ENCODE assay signal across 16 cellular contexts in the genomic region with DNA sequence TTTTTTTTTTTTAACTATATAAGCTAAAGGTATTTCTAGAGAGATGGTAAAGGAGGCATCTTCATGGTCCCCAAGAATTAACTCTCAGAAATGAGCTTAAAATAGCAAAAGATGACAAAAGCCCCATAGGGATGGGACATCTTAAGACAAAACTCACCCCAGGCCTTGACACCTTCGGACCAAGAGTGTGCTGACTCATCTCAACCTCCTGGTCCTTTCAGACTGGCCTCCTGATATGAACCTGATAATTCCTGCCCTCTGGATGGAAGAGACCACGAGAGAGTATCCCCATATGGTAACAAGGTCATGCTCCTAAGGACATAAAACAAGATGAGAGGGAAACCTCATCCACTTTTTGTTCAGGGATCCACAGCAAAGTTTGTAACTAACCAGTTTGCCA. TPM values are rescaled to one million over a fixed set of nuclear protein-coding genes. Genes with fewer than 3 reads are reported as not detected.
DNase-seq lines count a peak whose midpoint lies in the region; ATAC-seq, FAIRE-seq and TF ChIP-seq lines count a peak whose summit lies in the region.
"Had no signal": no experiment of that assay in that cellular context is flagged by ENCODE, and none has a peak within 500 bp of the region (broad histone marks: within the 10 kb centered on the region; RNA-seq: fewer than 3 reads in every experiment).

No MANE protein-coding gene starts in this region.

- no peak overlapping the region for H3K4me3 Mint-ChIP-seq in nephron progenitor cell
- H3K4me3 Mint-ChIP-seq: CD8-positive, alpha-beta T cell had no signal

- H4K20me1 ChIP-seq in K562 (replicated peaks; ENCODE audit: control insufficient read depth, insufficient read depth, low read length): no peaks in the 10 kb centered on the region
- H4K20me1 ChIP-seq: BLaER1 treated with 17β-estradiol and CSF1 and Interleukin-3, amounts not matched to agents 10 nM and 100 nM had no signal

- H3K9me3 ChIP-seq in left ventricle myocardium inferior (replicated peaks) (no peaks in the 10 kb centered on the region), right cardiac atrium (ENCODE audit: control insufficient read depth, low read length) (no peaks in the 10 kb centered on the region), K562 (replicated peaks; ENCODE audit: control insufficient read depth, insufficient read depth, low read depth, low read length) (no peaks in the 10 kb centered on the region), tibial artery (no peaks in the 10 kb centered on the region)
- H3K9me3 ChIP-seq: BLaER1 treated with 17β-estradiol and CSF1 and Interleukin-3, amounts not matched to agents 10 nM and 100 nM had no signal

- no peaks in the 10 kb centered on the region for H3K9me1 ChIP-seq in K562 (ENCODE audit: control insufficient read depth, insufficient read depth, low read length)

- no TSS peak for BruUV-seq in K562 (replicated peaks; lab: Mats Ljungman, UMichigan)

- peaks cover 4% of the 10 kb centered on the region for H3K27me3 Mint-ChIP-seq in nephron progenitor cell (ENCODE audit: low read depth, poor library complexity)

- H3K27me3 ChIP-seq in left ventricle myocardium inferior (ENCODE audit: low read depth) (no peaks in the 10 kb centered on the region), right cardiac atrium (ENCODE audit: control insufficient read depth, insufficient read depth) (no peaks in the 10 kb centered on the region), K562 (ENCODE audit: control insufficient read depth in 2 of 2, insufficient read depth in 2 of 2, low read length in 2 of 2) (no peaks in the 10 kb centered on the region), tibial artery (peaks cover 0 to 3% of the 10 kb centered on the region in 2 donors)
- H3K27me3 ChIP-seq: BLaER1 treated with 17β-estradiol and CSF1 and Interleukin-3, amounts not matched to agents 10 nM and 100 nM had no signal

- peak; percentile 51 for FAIRE-seq in K562 (lab: Jason Lieb, UNC)

- TF ChIP-seq RAD21 in K562 (CRISPR knock-in tag; conservative IDR thresholded peaks at IDR 0.05 in 1 of 2, IDR thresholded peaks at IDR 0.05 in 1 of 2): no peak

- H3K36me3 ChIP-seq in left ventricle myocardium inferior (no peaks in the 10 kb centered on the region), K562 (ENCODE audit: control insufficient read depth, insufficient read depth, low read length) (no peaks in the 10 kb centered on the region), tibial artery (no peaks in the 10 kb centered on the region)
- H3K36me3 ChIP-seq: BLaER1 treated with 17β-estradiol and CSF1 and Interleukin-3, amounts not matched to agents 10 nM and 100 nM had no signal

- no peak for TF ChIP-seq EP300 in K562 (IDR thresholded peaks at IDR 0.05; ENCODE audit: low read length)

- no peak overlapping the region for H3K4me2 ChIP-seq in K562 (ENCODE audit: insufficient read depth, low read length)
- H3K4me2 ChIP-seq: BLaER1 treated with 17β-estradiol and CSF1 and Interleukin-3, amounts not matched to agents 10 nM and 100 nM had no signal

- H3K27ac Mint-ChIP-seq in nephron progenitor cell: peak overlapping the region; percentile 24
- H3K27ac Mint-ChIP-seq: CD8-positive, alpha-beta T cell had no signal

- intact Hi-C loops in left ventricle myocardium inferior (cut with micrococcal nuclease): no loop called here
- intact Hi-C loops in right cardiac atrium (cut with DNase I): no loop called here
- intact Hi-C loops in K562 (cut with micrococcal nuclease): loop anchor here (10.0 kb wide), 1 partner anchor 132 kb away; no protein-coding TSS in a partner anchor
- intact Hi-C loops in tibial artery (cut with DNase I; ENCODE audit: low total_unique reads): no loop called here

- no peaks in the 10 kb centered on the region for H3K36me3 Mint-ChIP-seq in nephron progenitor cell (ENCODE audit: low read depth)
- H3K36me3 Mint-ChIP-seq: CD8-positive, alpha-beta T cell had no signal

- CTCF ChIA-PET in K562 (lab: Yijun Ruan, JAX; ENCODE audit: low intra/inter-chr PET ratio): no interaction called here

- H3K4me1 Mint-ChIP-seq in nephron progenitor cell: peaks cover 31% of the 10 kb centered on the region

- in situ Hi-C loops in K562 (cut with MboI): no loop called here

- H3K9me3 Mint-ChIP-seq in nephron progenitor cell: no peaks in the 10 kb centered on the region
- H3K9me3 Mint-ChIP-seq: CD8-positive, alpha-beta T cell had no signal

- H3K4me3 ChIP-seq in left ventricle myocardium inferior (no peak overlapping the region), right cardiac atrium (ENCODE audit: low read length) (no peak overlapping the region), K562 (no peak overlapping the region), tibial artery (no peak overlapping the region)
- H3K4me3 ChIP-seq: BLaER1 treated with 17β-estradiol and CSF1 and Interleukin-3, amounts not matched to agents 10 nM and 100 nM had no signal

- DNase-seq in left ventricle myocardium inferior: no peak
- no peak for DNase-seq in right cardiac atrium
- DNase-seq in K562 (ENCODE audit: extremely low read depth in 1 of 4, low spot score in 3 of 4): peak in 2 of 4 experiments; percentile 41 to 60
- no peak for DNase-seq in nephron progenitor cell
- no peak for DNase-seq in tibial artery
- DNase-seq: 8988T; Calu3; CD8-positive, alpha-beta T cell; DMS79 treated with DMSO at 0.1 percent for 48 hours; GF-D8; GOT3; H7 had no signal

- no peak for TF ChIP-seq CTCF in left ventricle myocardium inferior (IDR thresholded peaks at IDR 0.05; ENCODE audit: borderline replicate concordance)
- TF ChIP-seq CTCF in K562 (IDR thresholded peaks at IDR 0.05 in 2 of 3, conservative IDR thresholded peaks at IDR 0.05 in 1 of 3; ENCODE audit: insufficient read depth in 2 of 3, low read depth in 1 of 3, low read length in 3 of 3): no peak
- no peak for TF ChIP-seq CTCF in nephron progenitor cell (IDR thresholded peaks at IDR 0.05)
- TF ChIP-seq CTCF in tibial artery (IDR thresholded peaks at IDR 0.05): no peak

- H3K27ac ChIP-seq in left ventricle myocardium inferior (replicated peaks): peak overlapping the region; percentile 80
- no peak overlapping the region for H3K27ac ChIP-seq in right cardiac atrium (ENCODE audit: low read length)
- H3K27ac ChIP-seq in K562 (ENCODE audit: extremely low read depth, low read depth, low read length): no peak overlapping the region
- no peak overlapping the region for H3K27ac ChIP-seq in tibial artery
- H3K27ac ChIP-seq: BLaER1 treated with 17β-estradiol and CSF1 and Interleukin-3, amounts not matched to agents 10 nM and 100 nM had no signal

- 65% methylated on average over 2 of the region's 2 CpGs for WGBS in right cardiac atrium
- 0% methylated on average over 2 of the region's 2 CpGs for WGBS in K562 (ENCODE audit: insufficient coverage, low coverage, missing lambda C conversion rate)

- TF ChIP-seq POLR2A in K562 (conservative IDR thresholded peaks at IDR 0.05): no peak

- POLR2A ChIA-PET in K562 (lab: Yijun Ruan, JAX): no interaction called here

- H2AFZ ChIP-seq in K562 (ENCODE audit: low read depth, low read length): no peak overlapping the region

- no peaks in the 10 kb centered on the region for H3K79me2 ChIP-seq in K562 (ENCODE audit: control insufficient read depth, insufficient read depth, low read length)

- H3K4me1 ChIP-seq in left ventricle myocardium inferior (peaks cover 12% of the 10 kb centered on the region), right cardiac atrium (ENCODE audit: control insufficient read depth, insufficient read depth, low read length) (no peaks in the 10 kb centered on the region), K562 (replicated peaks in 1 of 2; ENCODE audit: control insufficient read depth in 2 of 2, insufficient read depth in 2 of 2, low read length in 2 of 2) (peaks cover 3 to 7% of the 10 kb centered on the region in 2 experiments; a peak in 3 of 5 replicates), tibial artery (no peaks in the 10 kb centered on the region)

- ATAC-seq in right cardiac atrium (no peak), K562 (peak; percentile 70), GM19035 (IDR thresholded peaks at IDR 0.05; ENCODE audit: unreplicated experiment) (no peak), HG03196 (IDR thresholded peaks at IDR 0.05; ENCODE audit: unreplicated experiment) (no peak)
- ATAC-seq: CD8-positive, alpha-beta T cell; HCT116 had no signal

- H3K9ac ChIP-seq in K562 (ENCODE audit: insufficient read depth in 1 of 2, low read depth in 2 of 2, low read length in 2 of 2): no peak overlapping the region
- H3K9ac ChIP-seq: BLaER1 treated with 17β-estradiol and CSF1 and Interleukin-3, amounts not matched to agents 10 nM and 100 nM had no signal

RNA-seq across cellular contexts. Expression of a gene that starts 8.4 kb away (rescaled TPM):
- 23.4 TPM for total RNA-seq in left ventricle myocardium inferior
- 10 to 100 TPM; 32.7 to 37.5 (median 35.8) TPM for total RNA-seq in right cardiac atrium
- 13.2 TPM for polyA plus RNA-seq in right cardiac atrium
- total RNA-seq in K562 (2011; cell fraction: chromatin; rRNA removed; ENCODE audit: low replicate concordance): 4.6 and 11.4 TPM in 2 replicates
- 5.7 TPM in 2 replicates for total RNA-seq in K562 (2011; cell fraction: nucleolus; rRNA removed)
- total RNA-seq in K562 (2011; cell fraction: nucleoplasm; rRNA removed): 10.6 and 17.6 TPM in 2 replicates
- total RNA-seq in K562 (2014; rRNA removed): 13.1 and 15.1 TPM in 2 replicates
- 31.6 and 34.7 TPM in 2 replicates for total RNA-seq in K562 (2014; rRNA removed; fragmentation: Illumina TruSeq; extraction: Trizol)
- 27.7 and 31.7 TPM in 2 replicates for total RNA-seq in K562 (2015; rRNA removed; fragmentation: Illumina TruSeq; extraction: Trizol)
- 22.1 and 22.7 TPM in 2 replicates for total RNA-seq in K562 (2021)
- polyA plus RNA-seq in K562 (2011; rRNA removed): 9.9 and 15.1 TPM in 2 replicates
- 1.0 and 4.3 TPM in 2 replicates for polyA plus RNA-seq in K562 (2011; cell fraction: cytosol; rRNA removed)
- polyA plus RNA-seq in K562 (2011; cell fraction: nucleus; rRNA removed): 4.2 and 8.2 TPM in 2 replicates
- polyA plus RNA-seq in K562 (2012): 14.3 and 14.9 TPM in 2 replicates
- 20.4 and 21.2 TPM in 2 replicates for polyA plus RNA-seq in K562 (2014; fragmentation: Illumina TruSeq; extraction: Trizol)
- polyA plus RNA-seq in K562 (2014; fragmentation: Nextera tagmentation; extraction: Ambion mirVana): 10 to 100 TPM; 20.1 to 20.5 TPM
- 13.2 and 14.0 TPM in 2 replicates for polyA plus RNA-seq in K562 (2014; rRNA removed)
- 13.9 and 16.4 TPM in 2 replicates for polyA minus RNA-seq in K562 (2011; rRNA and poly(A)+ RNA removed)
- 2.9 and 4.7 TPM in 2 replicates for polyA minus RNA-seq in K562 (2011; cell fraction: cytosol; rRNA and poly(A)+ RNA removed)
- 8.8 and 13.8 TPM in 2 replicates for polyA minus RNA-seq in K562 (2011; cell fraction: nucleus; rRNA and poly(A)+ RNA removed)

RNA-seq across cellular contexts. Expression of a gene that starts 12.5 kb away (rescaled TPM):
- total RNA-seq in left ventricle myocardium inferior (21.3 TPM), right cardiac atrium (10 to 100 TPM; 17.2 to 27.2 (median 25.6) TPM), K562 (2014; rRNA removed) (1.9 and 3.0 TPM in 2 replicates), K562 (2014; rRNA removed; fragmentation: Illumina TruSeq; extraction: Trizol) (4.7 and 4.8 TPM in 2 replicates), K562 (2015; rRNA removed; fragmentation: Illumina TruSeq; extraction: Trizol) (3.3 and 3.7 TPM in 2 replicates), K562 (2021) (4.6 and 7.6 TPM in 2 replicates)
- polyA plus RNA-seq in right cardiac atrium (16.8 TPM), K562 (2011; rRNA removed) (4.3 and 7.1 TPM in 2 replicates), K562 (2014; fragmentation: Illumina TruSeq; extraction: Trizol) (2.4 and 3.5 TPM in 2 replicates), K562 (2014; fragmentation: Nextera tagmentation; extraction: Ambion mirVana) (10 to 100 TPM; 13.5 to 15.8 TPM), K562 (2014; rRNA removed) (2.3 and 2.8 TPM in 2 replicates)
- 3.1 and 7.7 TPM in 2 replicates for total RNA-seq in K562 (2011; cell fraction: chromatin; rRNA removed; ENCODE audit: low replicate concordance)
- total RNA-seq in K562 (2011; cell fraction: nucleolus; rRNA removed): 2.0 and 3.3 TPM in 2 replicates
- 4.2 and 7.3 TPM in 2 replicates for total RNA-seq in K562 (2011; cell fraction: nucleoplasm; rRNA removed)
- 0.64 and 1.1 TPM in 2 replicates for polyA plus RNA-seq in K562 (2011; cell fraction: cytosol; rRNA removed)
- 1.6 and 2.0 TPM in 2 replicates for polyA plus RNA-seq in K562 (2011; cell fraction: nucleus; rRNA removed)
- polyA plus RNA-seq in K562 (2012): 6.2 and 6.8 TPM in 2 replicates
- polyA minus RNA-seq in K562 (2011; rRNA and poly(A)+ RNA removed): 2.2 and 5.4 TPM in 2 replicates
- 1.2 TPM in 1 of 2 replicates, not detected in the other for polyA minus RNA-seq in K562 (2011; cell fraction: cytosol; rRNA and poly(A)+ RNA removed)
- polyA minus RNA-seq in K562 (2011; cell fraction: nucleus; rRNA and poly(A)+ RNA removed): 1.3 and 1.6 TPM in 2 replicates

RNA-seq across cellular contexts. Expression of a gene that starts 56.0 kb away (rescaled TPM):
- total RNA-seq in left ventricle myocardium inferior (89.0 TPM), right cardiac atrium (100 to 1,000 TPM; 102 to 114 (median 110) TPM), K562 (2014; rRNA removed) (13.9 and 23.0 TPM in 2 replicates), K562 (2014; rRNA removed; fragmentation: Illumina TruSeq; extraction: Trizol) (66.7 and 76.5 TPM in 2 replicates), K562 (2015; rRNA removed; fragmentation: Illumina TruSeq; extraction: Trizol) (46.6 and 56.9 TPM in 2 replicates), K562 (2021) (71.3 and 79.6 TPM in 2 replicates)
- polyA plus RNA-seq in right cardiac atrium (92.2 TPM), K562 (2011; rRNA removed) (182 and 185 TPM in 2 replicates), K562 (2014; fragmentation: Illumina TruSeq; extraction: Trizol) (116 and 120 TPM in 2 replicates), K562 (2014; fragmentation: Nextera tagmentation; extraction: Ambion mirVana) (100 to 1,000 TPM; 253 to 283 TPM), K562 (2014; rRNA removed) (77.3 and 95.9 TPM in 2 replicates)
- total RNA-seq in K562 (2011; cell fraction: chromatin; rRNA removed; ENCODE audit: low replicate concordance): 42.7 and 50.6 TPM in 2 replicates
- 53.0 and 54.3 TPM in 2 replicates for total RNA-seq in K562 (2011; cell fraction: nucleolus; rRNA removed)
- total RNA-seq in K562 (2011; cell fraction: nucleoplasm; rRNA removed): 45.3 and 55.3 TPM in 2 replicates
- 197 and 314 TPM in 2 replicates for polyA plus RNA-seq in K562 (2011; cell fraction: cytosol; rRNA removed)
- 34.6 and 48.0 TPM in 2 replicates for polyA plus RNA-seq in K562 (2011; cell fraction: nucleus; rRNA removed)
- 80.5 and 159 TPM in 2 replicates for polyA plus RNA-seq in K562 (2012)
- polyA minus RNA-seq in K562 (2011; rRNA and poly(A)+ RNA removed): 110 and 122 TPM in 2 replicates
- polyA minus RNA-seq in K562 (2011; cell fraction: cytosol; rRNA and poly(A)+ RNA removed): 79.5 and 84.4 TPM in 2 replicates
- 8.8 and 17.8 TPM in 2 replicates for polyA minus RNA-seq in K562 (2011; cell fraction: nucleus; rRNA and poly(A)+ RNA removed)
